8 cellular contexts compared by ENCODE assay signal in genomic region chr19:42113641-42114348, GRCh38. TPM values are rescaled to one million over a fixed set of nuclear protein-coding genes. Genes with fewer than 3 reads are reported as not detected.
DNase-seq lines count a peak whose midpoint lies in the region; ATAC-seq and TF ChIP-seq lines count a peak whose summit lies in the region.

No MANE protein-coding gene starts in this region.

- peak overlapping the region; percentile 88 for H3K9ac ChIP-seq in Karpas-422 (ENCODE audit: low read length)

- 31 to 33% methylated on average over 10 of the region's 10 CpGs for WGBS in heart right ventricle, 2 donors
- 23% methylated on average over 10 of the region's 10 CpGs for WGBS in aorta, 2 donors

- TF ChIP-seq CTCF in heart right ventricle (IDR thresholded peaks at IDR 0.05), result no peak

- H2AFZ ChIP-seq in Karpas-422 (ENCODE audit: low read length), result no peak overlapping the region

- H3K79me2 ChIP-seq in Karpas-422 (ENCODE audit: low read length), result peaks cover 11% of the 10 kb centered on the region; the same call in 1 of the 2 replicates

- H3K9me3 ChIP-seq in Karpas-422 (ENCODE audit: low read length) (no peaks in the 10 kb centered on the region), T-helper 17 cell (ENCODE audit: control insufficient read depth, low read length, poor library complexity, severe bottlenecking) (no peaks in the 10 kb centered on the region), heart right ventricle (no peaks in the 10 kb centered on the region), aorta (ENCODE audit: control insufficient read depth, low read length) (no peaks in the 10 kb centered on the region)

- H3K36me3 Mint-ChIP-seq in T-helper 17 cell (ENCODE audit: low read depth), result peaks cover 11% of the 10 kb centered on the region

- DNase-seq in DMS 273 treated with DMSO at 0.1 percent for 48 hours (lab: John Stamatoyannopoulos, UW) (peak; percentile 42), Karpas-422 (peak; percentile 96), T-helper 17 cell (no peak), heart right ventricle (no peak), aorta (peak; percentile 76 to 81), SIG-M5 treated with dmso at 0.1 percent for 504 hours (lab: John Stamatoyannopoulos, UW; ENCODE audit: unreplicated experiment) (no peak)

- H3K4me1 ChIP-seq in Karpas-422 (ENCODE audit: low read length) (peaks cover 100% of the 10 kb centered on the region), heart right ventricle (peaks cover 2 to 35% (median 14%) of the 10 kb centered on the region in 9 donors), aorta (ENCODE audit: control insufficient read depth in 1 of 2, insufficient read depth in 2 of 2, low read length in 2 of 2) (no peaks in the 10 kb centered on the region)

- peak overlapping the region; percentile 39 for H3K4me3 Mint-ChIP-seq in T-helper 17 cell

- peak; percentile 58 for ATAC-seq in GM19397 (IDR thresholded peaks at IDR 0.05; ENCODE audit: unreplicated experiment)
- peak; percentile 47 for ATAC-seq in T-helper 17 cell
- ATAC-seq in heart right ventricle, result peak; percentile 9 to 90 (median 58)
- peak; percentile 72 for ATAC-seq in aorta (ENCODE audit: low FRiP score)
- no peak for ATAC-seq in HG03039 (IDR thresholded peaks at IDR 0.05; ENCODE audit: unreplicated experiment)

- H4K20me1 ChIP-seq in Karpas-422 (ENCODE audit: insufficient read depth, low read depth, low read length), result no peaks in the 10 kb centered on the region

- H3K27ac ChIP-seq in Karpas-422 (ENCODE audit: low read length) (peak overlapping the region; percentile 100), heart right ventricle (peak overlapping the region in 3 of 10 donors; percentile 19 to 79 (median 36)), aorta (ENCODE audit: low read depth in 1 of 2, low read length in 2 of 2) (peak overlapping the region in 1 of 2 donors; percentile 1)

- no peaks in the 10 kb centered on the region for H3K27me3 ChIP-seq in Karpas-422 (ENCODE audit: low read length)
- H3K27me3 ChIP-seq in heart right ventricle, result no peaks in the 10 kb centered on the region
- H3K27me3 ChIP-seq in aorta (ENCODE audit: control insufficient read depth in 1 of 2, insufficient read depth in 2 of 2, low read length in 1 of 2), result no peaks in the 10 kb centered on the region

- H3K4me3 ChIP-seq in Karpas-422 (ENCODE audit: low read length) (peak overlapping the region; percentile 58), heart right ventricle (no peak overlapping the region), aorta (ENCODE audit: low read length in 2 of 2) (no peak overlapping the region)

- intact Hi-C loops in heart right ventricle (cut with DNase I) (loop anchor here in 1 of 10 donors (5.0 kb wide), 1 partner anchor 69 kb away; no protein-coding TSS in a partner anchor), aorta (cut with DNase I) (loop anchor here in 1 of 2 donors (2.0 kb wide), 1 partner anchor 15 kb away; no protein-coding TSS in a partner anchor)

- H3K36me3 ChIP-seq in Karpas-422 (ENCODE audit: insufficient read depth, low read length) (peaks cover 41% of the 10 kb centered on the region), heart right ventricle (peaks cover 0 to 20% (median 0%) of the 10 kb centered on the region in 9 donors), aorta (ENCODE audit: control insufficient read depth in 1 of 2, insufficient read depth in 2 of 2, low read length in 1 of 2) (peaks cover 0 to 4% of the 10 kb centered on the region in 2 donors)

- no peaks in the 10 kb centered on the region for H3K9me2 ChIP-seq in Karpas-422 (replicated peaks; ENCODE audit: insufficient read depth, low read length)

- H3K4me1 Mint-ChIP-seq in T-helper 17 cell, result peaks cover 15% of the 10 kb centered on the region

- H3K27ac Mint-ChIP-seq in T-helper 17 cell, result peak overlapping the region; percentile 82

- no peaks in the 10 kb centered on the region for H3K27me3 Mint-ChIP-seq in T-helper 17 cell

- H3K4me2 ChIP-seq in Karpas-422 (ENCODE audit: low read depth, low read length, poor library complexity, severe bottlenecking), result peak overlapping the region; percentile 81

RNA-seq across cellular contexts. Expression of gene POU2F2, which starts 18.5 kb away (rescaled TPM):
- 61.9 and 69.4 TPM in 2 replicates for total RNA-seq in Karpas-422 (2014; rRNA removed; shearing (Covaris generic); ENCODE audit: low replicate concordance)
- 10 to 100 TPM; 24.5 to 42.7 TPM for total RNA-seq in T-helper 17 cell
- total RNA-seq in heart right ventricle, result 1 to 10 TPM in 1 of 10 donors, under 1 TPM in 9; 0.51 to 3.8 (median 0.70) TPM
- polyA plus RNA-seq in heart right ventricle, result under 1 TPM; 0.28 to 0.37 TPM
- total RNA-seq in aorta, result 1 to 10 TPM; 2.7 to 9.0 TPM
- polyA plus RNA-seq in aorta, result 1 to 10 TPM; 2.3 to 5.9 TPM

RNA-seq across cellular contexts. Expression of gene ZNF574, which starts 37.8 kb away (rescaled TPM):
- 15.1 and 23.5 TPM in 2 replicates for total RNA-seq in Karpas-422 (2014; rRNA removed; shearing (Covaris generic); ENCODE audit: low replicate concordance)
- total RNA-seq in T-helper 17 cell (10 to 100 TPM; 23.1 to 23.6 TPM), heart right ventricle (10 to 100 TPM in 2 of 10 donors, 1 to 10 TPM in 8; 5.0 to 11.1 (median 8.1) TPM), aorta (10 to 100 TPM in 1 of 2 donors, 1 to 10 TPM in 1; 9.0 to 10.3 TPM)
- polyA plus RNA-seq in heart right ventricle (1 to 10 TPM; 3.4 to 5.8 TPM), aorta (1 to 10 TPM; 2.4 to 6.8 TPM)

RNA-seq across cellular contexts. Expression of gene GRIK5, which starts 43.8 kb away (rescaled TPM):
- 0.07 and 1.4 TPM in 2 replicates for total RNA-seq in Karpas-422 (2014; rRNA removed; shearing (Covaris generic); ENCODE audit: low replicate concordance)
- total RNA-seq in T-helper 17 cell, result under 1 TPM; 0.42 to 0.55 TPM
- total RNA-seq in heart right ventricle, result 1 to 10 TPM; 1.2 to 9.3 (median 3.0) TPM
- polyA plus RNA-seq in heart right ventricle, result 1 to 10 TPM in 1 of 2 donors, under 1 TPM in 1; 0.35 to 1.4 TPM
- total RNA-seq in aorta, result 10 to 100 TPM; 20.8 to 24.5 TPM
- 10 to 100 TPM in 1 of 2 donors, 1 to 10 TPM in 1; 3.5 to 39.0 TPM for polyA plus RNA-seq in aorta

Comparison
In these comparisons a context has a peak if more than half of its experiments do, and no peak if none do; other contexts are left out.
1. DNase-seq: peak in DMS 273 treated with DMSO at 0.1 percent for 48 hours (single experiment), Karpas-422 (single experiment) and aorta (2 of 2); none in T-helper 17 cell (0 of 3), heart right ventricle (0 of 2) and SIG-M5 treated with dmso at 0.1 percent for 504 hours (single experiment).